Comparison of ENCODE assay signal across 1 cellular context in the genomic region with DNA sequence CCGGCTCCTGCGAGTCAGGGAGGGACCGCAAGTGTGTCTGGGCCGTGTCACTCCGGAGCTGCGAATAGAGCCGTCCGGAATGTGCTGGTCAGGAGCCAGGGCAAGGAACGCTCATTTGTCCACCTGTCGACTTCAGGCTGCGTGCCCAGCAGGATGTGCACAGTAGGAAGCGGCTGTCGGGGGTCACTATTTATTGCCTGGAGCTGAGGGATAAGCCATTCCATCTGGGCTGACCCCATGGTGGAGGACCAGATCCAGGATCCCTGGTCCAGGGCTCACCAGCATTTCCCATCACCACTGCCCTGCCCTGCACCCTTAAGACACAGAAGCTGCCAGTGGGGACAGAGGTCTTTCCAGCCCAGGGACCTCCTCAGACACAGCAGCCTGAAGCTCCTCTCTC.
TF ChIP-seq lines count a peak whose summit lies in the region.

No MANE protein-coding gene starts in this region.

TF ChIP-seq in WTC11, 78 proteins besides CTCF, POLR2A, EP300 and RAD21 (continued from another document):
- TF ChIP-seq, protein P1, sequence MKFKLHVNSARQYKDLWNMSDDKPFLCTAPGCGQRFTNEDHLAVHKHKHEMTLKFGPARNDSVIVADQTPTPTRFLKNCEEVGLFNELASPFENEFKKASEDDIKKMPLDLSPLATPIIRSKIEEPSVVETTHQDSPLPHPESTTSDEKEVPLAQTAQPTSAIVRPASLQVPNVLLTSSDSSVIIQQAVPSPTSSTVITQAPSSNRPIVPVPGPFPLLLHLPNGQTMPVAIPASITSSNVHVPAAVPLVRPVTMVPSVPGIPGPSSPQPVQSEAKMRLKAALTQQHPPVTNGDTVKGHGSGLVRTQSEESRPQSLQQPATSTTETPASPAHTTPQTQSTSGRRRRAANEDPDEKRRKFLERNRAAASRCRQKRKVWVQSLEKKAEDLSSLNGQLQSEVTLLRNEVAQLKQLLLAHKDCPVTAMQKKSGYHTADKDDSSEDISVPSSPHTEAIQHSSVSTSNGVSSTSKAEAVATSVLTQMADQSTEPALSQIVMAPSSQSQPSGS (CRISPR knock-in tag; IDR thresholded peaks at IDR 0.05; ENCODE audit: borderline replicate concordance, low read depth): no peak
- TF ChIP-seq TCF7 (CRISPR knock-in tag; IDR thresholded peaks at IDR 0.05; ENCODE audit: low read depth): no peak
- no peak for TF ChIP-seq TEAD1 (CRISPR knock-in tag; IDR thresholded peaks at IDR 0.05)
- TF ChIP-seq, protein P2, sequence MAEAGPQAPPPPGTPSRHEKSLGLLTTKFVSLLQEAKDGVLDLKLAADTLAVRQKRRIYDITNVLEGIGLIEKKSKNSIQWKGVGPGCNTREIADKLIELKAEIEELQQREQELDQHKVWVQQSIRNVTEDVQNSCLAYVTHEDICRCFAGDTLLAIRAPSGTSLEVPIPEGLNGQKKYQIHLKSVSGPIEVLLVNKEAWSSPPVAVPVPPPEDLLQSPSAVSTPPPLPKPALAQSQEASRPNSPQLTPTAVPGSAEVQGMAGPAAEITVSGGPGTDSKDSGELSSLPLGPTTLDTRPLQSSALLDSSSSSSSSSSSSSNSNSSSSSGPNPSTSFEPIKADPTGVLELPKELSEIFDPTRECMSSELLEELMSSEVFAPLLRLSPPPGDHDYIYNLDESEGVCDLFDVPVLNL (CRISPR knock-in tag; IDR thresholded peaks at IDR 0.05; ENCODE audit: borderline replicate concordance, low read depth): no peak
- TF ChIP-seq NR1H2 (CRISPR knock-in tag; IDR thresholded peaks at IDR 0.05): no peak
- TF ChIP-seq, protein P3, sequence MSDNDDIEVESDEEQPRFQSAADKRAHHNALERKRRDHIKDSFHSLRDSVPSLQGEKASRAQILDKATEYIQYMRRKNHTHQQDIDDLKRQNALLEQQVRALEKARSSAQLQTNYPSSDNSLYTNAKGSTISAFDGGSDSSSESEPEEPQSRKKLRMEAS (CRISPR knock-in tag; IDR thresholded peaks at IDR 0.05): no peak
- TF ChIP-seq FOXK1 (CRISPR knock-in tag; IDR thresholded peaks at IDR 0.05): no peak
